Comparison of ENCODE assay signal across 1 cellular context in genomic region chr2:9779572-9780264, GRCh38.
TF ChIP-seq lines count a peak whose summit lies in the region.

No MANE protein-coding gene starts in this region.

TF ChIP-seq in GM23338, 12 proteins besides CTCF, POLR2A, EP300 and RAD21 (continued from another document):
- no peak for TF ChIP-seq REST (IDR thresholded peaks at IDR 0.05; ENCODE audit: unreplicated experiment)
- no peak for TF ChIP-seq JUNB (IDR thresholded peaks at IDR 0.05; ENCODE audit: unreplicated experiment)
- no peak for TF ChIP-seq POLR2AphosphoS5 (IDR thresholded peaks at IDR 0.05; ENCODE audit: low read depth)
- no peak for TF ChIP-seq EZH2 (IDR thresholded peaks at IDR 0.05; ENCODE audit: low read depth, unreplicated experiment)
- no peak for TF ChIP-seq ZNF462 (CRISPR knock-in tag; IDR thresholded peaks at IDR 0.05)
- TF ChIP-seq NANOG (IDR thresholded peaks at IDR 0.05; ENCODE audit: borderline replicate concordance) = no peak
- no peak for TF ChIP-seq STAT1 (IDR thresholded peaks at IDR 0.05; ENCODE audit: unreplicated experiment)
- no peak for TF ChIP-seq CREB1 (CRISPR knock-in tag; IDR thresholded peaks at IDR 0.05; ENCODE audit: low read depth)
- TF ChIP-seq ETS1 (IDR thresholded peaks at IDR 0.05) = no peak
